Comparison of ENCODE assay signal across 1 cellular context in the genomic region with DNA sequence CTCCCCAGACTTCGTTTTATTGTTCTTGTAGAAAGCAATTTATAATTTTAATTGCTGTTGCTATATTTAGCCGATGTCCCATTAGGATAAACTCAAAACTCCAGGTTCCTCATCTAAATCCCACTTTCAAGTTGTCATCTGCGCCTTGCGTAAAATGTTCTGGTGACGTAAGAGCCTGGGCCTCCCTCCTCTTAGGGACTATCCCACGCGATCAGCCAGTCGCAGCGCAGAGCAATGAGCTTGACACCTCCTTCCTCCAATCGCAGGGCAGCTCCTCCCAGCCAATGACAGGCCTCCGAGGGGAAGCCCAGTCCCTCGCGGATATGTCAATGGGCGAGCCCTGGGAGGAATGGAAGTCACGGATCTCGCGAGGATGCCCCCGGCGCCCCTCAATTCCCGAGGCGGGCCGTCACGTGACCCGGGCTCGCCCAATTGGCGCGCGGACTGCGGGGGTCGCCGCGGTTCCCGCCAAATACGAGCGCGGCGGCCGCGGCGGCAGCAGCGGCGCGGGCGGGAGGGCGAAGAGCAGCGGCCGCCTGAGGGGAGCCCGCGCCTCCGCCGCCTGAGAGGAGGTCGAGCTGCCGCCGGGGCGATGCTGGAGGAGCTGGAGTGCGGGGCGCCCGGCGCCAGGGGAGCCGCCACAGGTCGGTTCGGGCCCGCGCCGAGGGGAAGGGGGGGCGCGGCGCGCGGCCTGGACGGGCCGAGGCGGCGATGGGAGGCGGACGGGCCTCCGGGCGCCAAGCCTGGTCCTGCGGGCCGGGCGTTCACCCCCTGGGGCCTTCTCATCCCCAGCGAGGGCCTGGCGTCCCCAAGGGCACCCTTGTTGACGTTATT.
TF ChIP-seq lines count a peak whose summit lies in the region.

A gene with protein sequence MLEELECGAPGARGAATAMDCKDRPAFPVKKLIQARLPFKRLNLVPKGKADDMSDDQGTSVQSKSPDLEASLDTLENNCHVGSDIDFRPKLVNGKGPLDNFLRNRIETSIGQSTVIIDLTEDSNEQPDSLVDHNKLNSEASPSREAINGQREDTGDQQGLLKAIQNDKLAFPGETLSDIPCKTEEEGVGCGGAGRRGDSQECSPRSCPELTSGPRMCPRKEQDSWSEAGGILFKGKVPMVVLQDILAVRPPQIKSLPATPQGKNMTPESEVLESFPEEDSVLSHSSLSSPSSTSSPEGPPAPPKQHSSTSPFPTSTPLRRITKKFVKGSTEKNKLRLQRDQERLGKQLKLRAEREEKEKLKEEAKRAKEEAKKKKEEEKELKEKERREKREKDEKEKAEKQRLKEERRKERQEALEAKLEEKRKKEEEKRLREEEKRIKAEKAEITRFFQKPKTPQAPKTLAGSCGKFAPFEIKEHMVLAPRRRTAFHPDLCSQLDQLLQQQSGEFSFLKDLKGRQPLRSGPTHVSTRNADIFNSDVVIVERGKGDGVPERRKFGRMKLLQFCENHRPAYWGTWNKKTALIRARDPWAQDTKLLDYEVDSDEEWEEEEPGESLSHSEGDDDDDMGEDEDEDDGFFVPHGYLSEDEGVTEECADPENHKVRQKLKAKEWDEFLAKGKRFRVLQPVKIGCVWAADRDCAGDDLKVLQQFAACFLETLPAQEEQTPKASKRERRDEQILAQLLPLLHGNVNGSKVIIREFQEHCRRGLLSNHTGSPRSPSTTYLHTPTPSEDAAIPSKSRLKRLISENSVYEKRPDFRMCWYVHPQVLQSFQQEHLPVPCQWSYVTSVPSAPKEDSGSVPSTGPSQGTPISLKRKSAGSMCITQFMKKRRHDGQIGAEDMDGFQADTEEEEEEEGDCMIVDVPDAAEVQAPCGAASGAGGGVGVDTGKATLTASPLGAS (plus strand): TSS at position 470 of the 834 bp plus-strand sequence. CDS start 123 bp downstream, at position 593.

TF ChIP-seq in K562, 482 proteins besides CTCF, POLR2A, EP300 and RAD21 (continued from another document):
- no peak for TF ChIP-seq MTA1 (IDR thresholded peaks at IDR 0.05; ENCODE audit: borderline replicate concordance)
- TF ChIP-seq CCNT2 (IDR thresholded peaks at IDR 0.05; ENCODE audit: borderline replicate concordance, extremely low read depth, insufficient read length, low read depth, low read length): peak; percentile 68
- no peak for TF ChIP-seq KDM4B (IDR thresholded peaks at IDR 0.05; ENCODE audit: borderline replicate concordance in 2 of 2, low read depth in 1 of 2)
- peak; percentile 92 for TF ChIP-seq TBP (optimal IDR thresholded peaks at IDR 0.05; ENCODE audit: low read depth, low read length)
- TF ChIP-seq, protein P1, sequence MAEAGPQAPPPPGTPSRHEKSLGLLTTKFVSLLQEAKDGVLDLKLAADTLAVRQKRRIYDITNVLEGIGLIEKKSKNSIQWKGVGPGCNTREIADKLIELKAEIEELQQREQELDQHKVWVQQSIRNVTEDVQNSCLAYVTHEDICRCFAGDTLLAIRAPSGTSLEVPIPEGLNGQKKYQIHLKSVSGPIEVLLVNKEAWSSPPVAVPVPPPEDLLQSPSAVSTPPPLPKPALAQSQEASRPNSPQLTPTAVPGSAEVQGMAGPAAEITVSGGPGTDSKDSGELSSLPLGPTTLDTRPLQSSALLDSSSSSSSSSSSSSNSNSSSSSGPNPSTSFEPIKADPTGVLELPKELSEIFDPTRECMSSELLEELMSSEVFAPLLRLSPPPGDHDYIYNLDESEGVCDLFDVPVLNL (CRISPR knock-in tag; IDR thresholded peaks at IDR 0.05; ENCODE audit: low read depth): peak; percentile 48; the same call in 1 of the 2 replicates
- TF ChIP-seq, protein P2, sequence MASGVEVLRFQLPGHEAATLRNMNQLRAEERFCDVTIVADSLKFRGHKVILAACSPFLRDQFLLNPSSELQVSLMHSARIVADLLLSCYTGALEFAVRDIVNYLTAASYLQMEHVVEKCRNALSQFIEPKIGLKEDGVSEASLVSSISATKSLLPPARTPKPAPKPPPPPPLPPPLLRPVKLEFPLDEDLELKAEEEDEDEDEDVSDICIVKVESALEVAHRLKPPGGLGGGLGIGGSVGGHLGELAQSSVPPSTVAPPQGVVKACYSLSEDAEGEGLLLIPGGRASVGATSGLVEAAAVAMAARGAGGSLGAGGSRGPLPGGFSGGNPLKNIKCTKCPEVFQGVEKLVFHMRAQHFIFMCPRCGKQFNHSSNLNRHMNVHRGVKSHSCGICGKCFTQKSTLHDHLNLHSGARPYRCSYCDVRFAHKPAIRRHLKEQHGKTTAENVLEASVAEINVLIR (CRISPR knock-in tag; IDR thresholded peaks at IDR 0.05): peak; percentile 75
- peak; percentile 65 for TF ChIP-seq ZFX (CRISPR knock-in tag; IDR thresholded peaks at IDR 0.05)
- TF ChIP-seq ZNF589 (CRISPR knock-in tag; IDR thresholded peaks at IDR 0.05; ENCODE audit: low read depth): peak; percentile 55; the same call in 1 of the 2 replicates
- peak; percentile 27 to 94; a peak in 2 of 4 replicates for TF ChIP-seq NONO (IDR thresholded peaks at IDR 0.05; ENCODE audit: low read depth in 2 of 2, low read length in 1 of 2)
- TF ChIP-seq ZNF785 (CRISPR knock-in tag; IDR thresholded peaks at IDR 0.05): no peak
- TF ChIP-seq, protein P3, sequence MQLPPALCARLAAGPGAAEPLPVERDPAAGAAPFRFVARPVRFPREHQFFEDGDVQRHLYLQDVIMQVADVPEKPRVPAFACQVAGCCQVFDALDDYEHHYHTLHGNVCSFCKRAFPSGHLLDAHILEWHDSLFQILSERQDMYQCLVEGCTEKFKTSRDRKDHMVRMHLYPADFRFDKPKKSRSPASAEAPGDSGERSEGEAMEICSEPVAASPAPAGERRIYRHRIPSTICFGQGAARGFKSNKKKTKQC (CRISPR knock-in tag; IDR thresholded peaks at IDR 0.05): no peak
- TF ChIP-seq PPARD (CRISPR knock-in tag; IDR thresholded peaks at IDR 0.05): no peak
- TF ChIP-seq ZNF263 (CRISPR knock-in tag; IDR thresholded peaks at IDR 0.05; ENCODE audit: borderline replicate concordance): no peak
- TF ChIP-seq, protein P4, sequence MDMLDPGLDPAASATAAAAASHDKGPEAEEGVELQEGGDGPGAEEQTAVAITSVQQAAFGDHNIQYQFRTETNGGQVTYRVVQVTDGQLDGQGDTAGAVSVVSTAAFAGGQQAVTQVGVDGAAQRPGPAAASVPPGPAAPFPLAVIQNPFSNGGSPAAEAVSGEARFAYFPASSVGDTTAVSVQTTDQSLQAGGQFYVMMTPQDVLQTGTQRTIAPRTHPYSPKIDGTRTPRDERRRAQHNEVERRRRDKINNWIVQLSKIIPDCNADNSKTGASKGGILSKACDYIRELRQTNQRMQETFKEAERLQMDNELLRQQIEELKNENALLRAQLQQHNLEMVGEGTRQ (CRISPR knock-in tag; IDR thresholded peaks at IDR 0.05): peak; percentile 97
- TF ChIP-seq, protein P5, sequence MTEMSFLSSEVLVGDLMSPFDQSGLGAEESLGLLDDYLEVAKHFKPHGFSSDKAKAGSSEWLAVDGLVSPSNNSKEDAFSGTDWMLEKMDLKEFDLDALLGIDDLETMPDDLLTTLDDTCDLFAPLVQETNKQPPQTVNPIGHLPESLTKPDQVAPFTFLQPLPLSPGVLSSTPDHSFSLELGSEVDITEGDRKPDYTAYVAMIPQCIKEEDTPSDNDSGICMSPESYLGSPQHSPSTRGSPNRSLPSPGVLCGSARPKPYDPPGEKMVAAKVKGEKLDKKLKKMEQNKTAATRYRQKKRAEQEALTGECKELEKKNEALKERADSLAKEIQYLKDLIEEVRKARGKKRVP (CRISPR knock-in tag; IDR thresholded peaks at IDR 0.05): no peak
- TF ChIP-seq, protein P6, sequence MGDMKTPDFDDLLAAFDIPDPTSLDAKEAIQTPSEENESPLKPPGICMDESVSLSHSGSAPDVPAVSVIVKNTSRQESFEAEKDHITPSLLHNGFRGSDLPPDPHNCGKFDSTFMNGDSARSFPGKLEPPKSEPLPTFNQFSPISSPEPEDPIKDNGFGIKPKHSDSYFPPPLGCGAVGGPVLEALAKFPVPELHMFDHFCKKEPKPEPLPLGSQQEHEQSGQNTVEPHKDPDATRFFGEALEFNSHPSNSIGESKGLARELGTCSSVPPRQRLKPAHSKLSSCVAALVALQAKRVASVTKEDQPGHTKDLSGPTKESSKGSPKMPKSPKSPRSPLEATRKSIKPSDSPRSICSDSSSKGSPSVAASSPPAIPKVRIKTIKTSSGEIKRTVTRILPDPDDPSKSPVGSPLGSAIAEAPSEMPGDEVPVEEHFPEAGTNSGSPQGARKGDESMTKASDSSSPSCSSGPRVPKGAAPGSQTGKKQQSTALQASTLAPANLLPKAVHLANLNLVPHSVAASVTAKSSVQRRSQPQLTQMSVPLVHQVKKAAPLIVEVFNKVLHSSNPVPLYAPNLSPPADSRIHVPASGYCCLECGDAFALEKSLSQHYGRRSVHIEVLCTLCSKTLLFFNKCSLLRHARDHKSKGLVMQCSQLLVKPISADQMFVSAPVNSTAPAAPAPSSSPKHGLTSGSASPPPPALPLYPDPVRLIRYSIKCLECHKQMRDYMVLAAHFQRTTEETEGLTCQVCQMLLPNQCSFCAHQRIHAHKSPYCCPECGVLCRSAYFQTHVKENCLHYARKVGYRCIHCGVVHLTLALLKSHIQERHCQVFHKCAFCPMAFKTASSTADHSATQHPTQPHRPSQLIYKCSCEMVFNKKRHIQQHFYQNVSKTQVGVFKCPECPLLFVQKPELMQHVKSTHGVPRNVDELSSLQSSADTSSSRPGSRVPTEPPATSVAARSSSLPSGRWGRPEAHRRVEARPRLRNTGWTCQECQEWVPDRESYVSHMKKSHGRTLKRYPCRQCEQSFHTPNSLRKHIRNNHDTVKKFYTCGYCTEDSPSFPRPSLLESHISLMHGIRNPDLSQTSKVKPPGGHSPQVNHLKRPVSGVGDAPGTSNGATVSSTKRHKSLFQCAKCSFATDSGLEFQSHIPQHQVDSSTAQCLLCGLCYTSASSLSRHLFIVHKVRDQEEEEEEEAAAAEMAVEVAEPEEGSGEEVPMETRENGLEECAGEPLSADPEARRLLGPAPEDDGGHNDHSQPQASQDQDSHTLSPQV (IDR thresholded peaks at IDR 0.05): peak; percentile 50
- peak; percentile 96 for TF ChIP-seq SAP30 (IDR thresholded peaks at IDR 0.05; ENCODE audit: borderline replicate concordance, insufficient read depth, low read depth, low read length, poor library complexity, severe bottlenecking)
- peak; percentile 35 for TF ChIP-seq RBM22 (IDR thresholded peaks at IDR 0.05; ENCODE audit: low read depth, low read length, poor library complexity, severe bottlenecking)
- no peak for TF ChIP-seq SRSF7 (optimal IDR thresholded peaks at IDR 0.05; ENCODE audit: low read depth, low read length)
- TF ChIP-seq, protein P7, sequence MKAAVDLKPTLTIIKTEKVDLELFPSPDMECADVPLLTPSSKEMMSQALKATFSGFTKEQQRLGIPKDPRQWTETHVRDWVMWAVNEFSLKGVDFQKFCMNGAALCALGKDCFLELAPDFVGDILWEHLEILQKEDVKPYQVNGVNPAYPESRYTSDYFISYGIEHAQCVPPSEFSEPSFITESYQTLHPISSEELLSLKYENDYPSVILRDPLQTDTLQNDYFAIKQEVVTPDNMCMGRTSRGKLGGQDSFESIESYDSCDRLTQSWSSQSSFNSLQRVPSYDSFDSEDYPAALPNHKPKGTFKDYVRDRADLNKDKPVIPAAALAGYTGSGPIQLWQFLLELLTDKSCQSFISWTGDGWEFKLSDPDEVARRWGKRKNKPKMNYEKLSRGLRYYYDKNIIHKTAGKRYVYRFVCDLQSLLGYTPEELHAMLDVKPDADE (conservative IDR thresholded peaks at IDR 0.05; ENCODE audit: control insufficient read depth, low read depth, low read length): peak; percentile 39; the same call in 1 of the 2 replicates
- TF ChIP-seq ZNF24 (IDR thresholded peaks at IDR 0.05): peak; percentile 13; the same call in 1 of the 2 replicates
- TF ChIP-seq TAF7 (tag; IDR thresholded peaks at IDR 0.05): peak; percentile 66; the same call in 1 of the 2 replicates
- TF ChIP-seq, protein P8, sequence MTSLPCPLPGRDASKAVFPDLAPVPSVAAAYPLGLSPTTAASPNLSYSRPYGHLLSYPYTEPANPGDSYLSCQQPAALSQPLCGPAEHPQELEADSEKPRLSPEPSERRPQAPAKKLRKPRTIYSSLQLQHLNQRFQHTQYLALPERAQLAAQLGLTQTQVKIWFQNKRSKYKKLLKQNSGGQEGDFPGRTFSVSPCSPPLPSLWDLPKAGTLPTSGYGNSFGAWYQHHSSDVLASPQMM (CRISPR knock-in tag; IDR thresholded peaks at IDR 0.05): no peak
- TF ChIP-seq SMAD4 (CRISPR knock-in tag; conservative IDR thresholded peaks at IDR 0.05): peak; percentile 77
- TF ChIP-seq, protein P9, sequence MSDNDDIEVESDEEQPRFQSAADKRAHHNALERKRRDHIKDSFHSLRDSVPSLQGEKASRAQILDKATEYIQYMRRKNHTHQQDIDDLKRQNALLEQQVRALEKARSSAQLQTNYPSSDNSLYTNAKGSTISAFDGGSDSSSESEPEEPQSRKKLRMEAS (CRISPR knock-in tag; IDR thresholded peaks at IDR 0.05): peak; percentile 77
- TF ChIP-seq MEIS2 (IDR thresholded peaks at IDR 0.05; ENCODE audit: partially characterized antibody): peak; percentile 76
- no peak for TF ChIP-seq WHSC1 (IDR thresholded peaks at IDR 0.05; ENCODE audit: low read length)
- TF ChIP-seq, protein P10, sequence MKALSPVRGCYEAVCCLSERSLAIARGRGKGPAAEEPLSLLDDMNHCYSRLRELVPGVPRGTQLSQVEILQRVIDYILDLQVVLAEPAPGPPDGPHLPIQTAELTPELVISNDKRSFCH (CRISPR knock-in tag; IDR thresholded peaks at IDR 0.05): no peak
- TF ChIP-seq, protein P10 (tag; IDR thresholded peaks at IDR 0.05): peak; percentile 75
- no peak for TF ChIP-seq GABPB1 (CRISPR knock-in tag; IDR thresholded peaks at IDR 0.05)
- TF ChIP-seq RBFOX2 (IDR thresholded peaks at IDR 0.05; ENCODE audit: low read depth, low read length): peak; percentile 95
- TF ChIP-seq CREB1 (IDR thresholded peaks at IDR 0.05): peak; percentile 93
- peak; percentile 92 for TF ChIP-seq CREB1 (CRISPR knock-in tag; IDR thresholded peaks at IDR 0.05)
- TF ChIP-seq SRF (CRISPR knock-in tag; IDR thresholded peaks at IDR 0.05): 0 out of 4 replicates have a peak, but pooled peaks of 1 of the 2 experiments have one; percentile 66
- TF ChIP-seq NRF1 (conservative IDR thresholded peaks at IDR 0.05 in 1 of 2, IDR thresholded peaks at IDR 0.05 in 1 of 2): peak; percentile 78 to 82
- no peak for TF ChIP-seq ZNF77 (CRISPR knock-in tag; IDR thresholded peaks at IDR 0.05)
- TF ChIP-seq PTRF (tag; IDR thresholded peaks at IDR 0.05): no peak
- peak; percentile 99 for TF ChIP-seq E2F3 (CRISPR knock-in tag; IDR thresholded peaks at IDR 0.05)
